In genomic region chr21:15752763-15753407, GRCh38 we compare ENCODE assay signal across 2 cellular contexts.
TF ChIP-seq lines count a peak whose summit lies in the region.

No MANE protein-coding gene starts in this region.

TF ChIP-seq in A549, 52 proteins besides CTCF, POLR2A, EP300 and RAD21:
- TF ChIP-seq USF2 (IDR thresholded peaks at IDR 0.05) (peak; percentile 38), NR3C1 (IDR thresholded peaks at IDR 0.05) (no peak)

TF ChIP-seq in K562, 482 proteins besides CTCF, POLR2A, EP300 and RAD21:
- TF ChIP-seq HBP1 (CRISPR knock-in tag; IDR thresholded peaks at IDR 0.05) (no peak), USF2 (CRISPR knock-in tag; IDR thresholded peaks at IDR 0.05) (0 out of 2 replicates have a peak, but pooled peaks have one; percentile 33), STAT5B (CRISPR knock-in tag; IDR thresholded peaks at IDR 0.05) (no peak), CBFA2T2 (conservative IDR thresholded peaks at IDR 0.05) (peak; percentile 48), JUND (IDR thresholded peaks at IDR 0.05; ENCODE audit: borderline replicate concordance, low read depth, low read length) (peak; percentile 51; the same call in 1 of the 2 replicates), JUND (tag; IDR thresholded peaks at IDR 0.05; ENCODE audit: borderline replicate concordance, low read depth, low read length) (no peak), FOXK2 (conservative IDR thresholded peaks at IDR 0.05 in 1 of 2, IDR thresholded peaks at IDR 0.05 in 1 of 2; ENCODE audit: low read depth in 2 of 2) (peak in 1 of 2 experiments; percentile 15; a peak in 1 of 4 replicates), MEIS2 (IDR thresholded peaks at IDR 0.05; ENCODE audit: partially characterized antibody) (peak; percentile 13), ZHX1 (conservative IDR thresholded peaks at IDR 0.05; ENCODE audit: low read length) (no peak), ZBTB7A (IDR thresholded peaks at IDR 0.05; ENCODE audit: borderline replicate concordance, control insufficient read depth, low read depth, low read length) (0 out of 2 replicates have a peak, but pooled peaks have one; percentile 27), KAT2B (IDR thresholded peaks at IDR 0.05; ENCODE audit: low read depth, low read length) (no peak), TOE1 (IDR thresholded peaks at IDR 0.05; ENCODE audit: borderline replicate concordance) (peak; percentile 84; the same call in 1 of the 2 replicates), TOE1 (CRISPR knock-in tag; IDR thresholded peaks at IDR 0.05; ENCODE audit: borderline replicate concordance, low read depth) (no peak), SMAD2 (IDR thresholded peaks at IDR 0.05; ENCODE audit: low read depth, low read length) (no peak), MAFG (tag; conservative IDR thresholded peaks at IDR 0.05) (no peak), SNAPC5 (CRISPR knock-in tag; IDR thresholded peaks at IDR 0.05) (no peak), ELF1 (tag; IDR thresholded peaks at IDR 0.05) (no peak), ATF3 (IDR thresholded peaks at IDR 0.05) (peak; percentile 64), ATF3 (CRISPR knock-in tag; conservative IDR thresholded peaks at IDR 0.05) (no peak), BHLHE40 (IDR thresholded peaks at IDR 0.05; ENCODE audit: low read length) (0 out of 2 replicates have a peak, but pooled peaks have one; percentile 32), SLC30A9 (CRISPR knock-in tag; IDR thresholded peaks at IDR 0.05) (no peak), CBX1 (IDR thresholded peaks at IDR 0.05; ENCODE audit: low read depth) (no peak), USF1 (CRISPR knock-in tag; IDR thresholded peaks at IDR 0.05) (peak; percentile 62), NR3C1 (CRISPR knock-in tag; IDR thresholded peaks at IDR 0.05) (no peak), ARID1B (IDR thresholded peaks at IDR 0.05) (peak; percentile 40), RAD51 (IDR thresholded peaks at IDR 0.05; ENCODE audit: borderline replicate concordance, low read depth) (peak; percentile 88), CAMTA2 (CRISPR knock-in tag; conservative IDR thresholded peaks at IDR 0.05) (no peak), IRF1 (CRISPR knock-in tag; IDR thresholded peaks at IDR 0.05; ENCODE audit: borderline replicate concordance) (no peak)
TF ChIP-seq in K562: peak in this region for 12.
